8 cellular contexts compared by ENCODE assay signal in the genomic region with DNA sequence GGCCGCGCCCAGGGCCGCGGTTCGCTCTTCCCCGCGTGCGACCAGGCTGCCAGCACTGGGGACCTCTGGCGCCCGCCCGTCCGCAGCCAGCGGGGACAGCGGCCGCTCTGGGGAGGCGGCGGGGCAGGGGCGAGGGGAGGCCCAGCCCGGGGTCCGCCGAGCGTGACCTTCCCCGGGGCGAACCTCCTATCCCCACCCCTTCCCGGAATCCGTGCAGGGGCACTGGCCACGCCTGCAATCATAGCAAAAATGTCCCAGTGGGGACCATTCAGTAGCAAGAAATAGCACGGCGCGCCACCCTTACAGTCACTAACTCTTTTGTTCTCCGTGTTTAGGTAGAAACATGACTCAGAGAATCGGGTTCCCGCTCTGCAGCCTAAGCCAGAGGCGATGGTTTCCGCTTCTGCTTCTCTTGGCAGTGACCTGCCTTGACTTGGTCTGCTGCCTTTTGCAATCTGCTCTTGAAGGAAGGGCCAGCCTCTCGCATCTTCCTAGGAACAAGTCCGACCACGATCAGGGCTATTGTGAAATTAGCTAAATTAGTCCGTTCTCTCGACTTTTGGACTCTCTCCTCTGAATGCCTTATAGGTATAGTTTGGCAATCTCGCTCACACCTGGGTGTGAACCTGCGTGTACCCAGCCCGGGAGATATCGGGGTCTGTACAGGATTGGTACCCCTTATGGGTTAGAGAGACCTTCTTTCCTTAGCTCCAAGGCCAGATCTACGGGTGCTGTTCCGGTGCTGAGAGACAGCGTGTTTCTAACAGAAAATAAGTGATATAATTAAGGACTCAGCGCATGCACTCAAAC.
A peak's percentile ranks its signal among the peaks of the same experiment; 100 is the strongest.
DNase-seq lines count a peak whose midpoint lies in the region; ATAC-seq and TF ChIP-seq lines count a peak whose summit lies in the region.

No MANE protein-coding gene starts in this region.

- H3K9me3 ChIP-seq in CD4-positive, alpha-beta memory T cell (ENCODE audit: control insufficient read depth in 1 of 2, low read length in 2 of 2) = no peaks in the 10 kb centered on the region
- no peaks in the 10 kb centered on the region for H3K9me3 ChIP-seq in MG63
- H3K9me3 ChIP-seq in left ventricle myocardium inferior (replicated peaks) = no peaks in the 10 kb centered on the region

- POLR2A ChIA-PET in CD4-positive, alpha-beta memory T cell (lab: Charles Lee; ENCODE audit: partially characterized antibody) = no interaction called here

- H3K36me3 ChIP-seq in CD4-positive, alpha-beta memory T cell (ENCODE audit: insufficient read depth, low read length) = no peaks in the 10 kb centered on the region
- H3K36me3 ChIP-seq in MG63 = no peaks in the 10 kb centered on the region
- H3K36me3 ChIP-seq in left ventricle myocardium inferior = no peaks in the 10 kb centered on the region

- peak overlapping the region in 6 of 8 donors; percentile 6 to 80 (median 57) for H3K4me3 Mint-ChIP-seq in CD4-positive, alpha-beta memory T cell
- peak overlapping the region; percentile 67 for H3K4me3 Mint-ChIP-seq in activated naive CD8-positive, alpha-beta T cell

- no peak for DNase-seq in CD4-positive, alpha-beta memory T cell
- DNase-seq in MG63 = peak; percentile 69
- DNase-seq in left ventricle myocardium inferior = peak; percentile 49
- no peak for DNase-seq in sciatic nerve (ENCODE audit: low spot score)
- no peak for DNase-seq in NK-92 treated with Interleukin-12 subunit alpha and Interleukin-12 subunit beta, amount 100 ng/mL, for 24 hours (lab: John Stamatoyannopoulos, UW)
- DNase-seq in dedifferentiated amniotic fluid mesenchymal stem cell (ENCODE audit: extremely low spot score) = no peak

- H3K27me3 ChIP-seq in CD4-positive, alpha-beta memory T cell (ENCODE audit: insufficient read depth, low read length) = no peaks in the 10 kb centered on the region
- H3K27me3 ChIP-seq in MG63 (0 out of 2 replicates have a peak, but pooled peaks cover 2% of the 10 kb centered on the region), left ventricle myocardium inferior (ENCODE audit: low read depth) (peaks cover 31% of the 10 kb centered on the region)

- H3K9me3 Mint-ChIP-seq in CD4-positive, alpha-beta memory T cell = peaks cover 0 to 4% (median 0%) of the 10 kb centered on the region in 8 donors
- H3K9me3 Mint-ChIP-seq in activated naive CD8-positive, alpha-beta T cell (ENCODE audit: low read depth) = no peaks in the 10 kb centered on the region

- H3K4me3 ChIP-seq in CD4-positive, alpha-beta memory T cell (ENCODE audit: low read length in 2 of 2) = no peak overlapping the region
- H3K4me3 ChIP-seq in MG63 (peak overlapping the region; percentile 30), left ventricle myocardium inferior (peak overlapping the region; percentile 63)

- ATAC-seq in GM19455 (IDR thresholded peaks at IDR 0.05; ENCODE audit: unreplicated experiment) = peak; percentile 78
- peak; percentile 89 for ATAC-seq in sciatic nerve

- H3K27me3 Mint-ChIP-seq in CD4-positive, alpha-beta memory T cell = peaks cover 11 to 14% of the 10 kb centered on the region in 2 donors
- peaks cover 14% of the 10 kb centered on the region for H3K27me3 Mint-ChIP-seq in activated naive CD8-positive, alpha-beta T cell

- CTCF ChIA-PET in CD4-positive, alpha-beta memory T cell (lab: Charles Lee; ENCODE audit: partially characterized antibody) = no interaction called here

- no peaks in the 10 kb centered on the region for H3K4me1 ChIP-seq in CD4-positive, alpha-beta memory T cell (ENCODE audit: insufficient read depth, low read length)
- H3K4me1 ChIP-seq in left ventricle myocardium inferior = peaks cover 14% of the 10 kb centered on the region

- H3K27ac ChIP-seq in CD4-positive, alpha-beta memory T cell (ENCODE audit: low read depth, low read length) = no peak overlapping the region
- peak overlapping the region; percentile 72 for H3K27ac ChIP-seq in left ventricle myocardium inferior (replicated peaks)

- no peak for TF ChIP-seq CTCF in left ventricle myocardium inferior (IDR thresholded peaks at IDR 0.05; ENCODE audit: borderline replicate concordance)

- intact Hi-C loops in CD4-positive, alpha-beta memory T cell (cut with micrococcal nuclease) = no loop called here
- intact Hi-C loops in left ventricle myocardium inferior (cut with micrococcal nuclease) = no loop called here
- intact Hi-C loops in sciatic nerve (cut with DNase I) = no loop called here

- H3K4me1 Mint-ChIP-seq in CD4-positive, alpha-beta memory T cell = peaks cover 0 to 10% (median 3%) of the 10 kb centered on the region in 4 donors
- peaks cover 4% of the 10 kb centered on the region for H3K4me1 Mint-ChIP-seq in activated naive CD8-positive, alpha-beta T cell (ENCODE audit: low read depth)

- H3K27ac Mint-ChIP-seq in CD4-positive, alpha-beta memory T cell = no peak overlapping the region
- H3K27ac Mint-ChIP-seq in activated naive CD8-positive, alpha-beta T cell = no peak overlapping the region

- no peaks in the 10 kb centered on the region for H3K36me3 Mint-ChIP-seq in CD4-positive, alpha-beta memory T cell
- peaks cover 2% of the 10 kb centered on the region for H3K36me3 Mint-ChIP-seq in activated naive CD8-positive, alpha-beta T cell

Comparison
In these comparisons a context has a peak if more than half of its experiments do, and no peak if none do; other contexts are left out.
1. DNase-seq: peak in MG63 (single experiment) and left ventricle myocardium inferior (single experiment); none in CD4-positive, alpha-beta memory T cell (0 of 5), sciatic nerve (single experiment), NK-92 treated with Interleukin-12 subunit alpha and Interleukin-12 subunit beta, amount 100 ng/mL, for 24 hours (single experiment) and dedifferentiated amniotic fluid mesenchymal stem cell (single experiment).
2. H3K4me3 ChIP-seq: peak in MG63 (single experiment) and left ventricle myocardium inferior (single experiment); none in CD4-positive, alpha-beta memory T cell (0 of 2).